Comparison of ENCODE assay signal across 14 cellular contexts in genomic region chr3:37955918-37956317, GRCh38. TPM values are rescaled to one million over a fixed set of nuclear protein-coding genes. Genes with fewer than 3 reads are reported as not detected.
DNase-seq lines count a peak whose midpoint lies in the region; ATAC-seq and TF ChIP-seq lines count a peak whose summit lies in the region.
"Had no signal": no experiment of that assay in that cellular context is flagged by ENCODE, and none has a peak within 500 bp of the region (broad histone marks: within the 10 kb centered on the region; RNA-seq: fewer than 3 reads in every experiment).

No MANE protein-coding gene starts in this region.

- no peaks in the 10 kb centered on the region for H3K9me3 ChIP-seq in CD4-positive, alpha-beta T cell (ENCODE audit: control insufficient read depth, low read length)
- H3K9me3 ChIP-seq in esophagus muscularis mucosa: no peaks in the 10 kb centered on the region

- no peak for DNase-seq in CD4-positive, alpha-beta T cell
- DNase-seq in NOMO-1 (lab: John Stamatoyannopoulos, UW; ENCODE audit: unreplicated experiment in 2 of 2) (peak; percentile 69 to 93), esophagus muscularis mucosa (ENCODE audit: extremely low spot score) (no peak), pons (ENCODE audit: low spot score) (peak; percentile 72), SHP77 (lab: John Stamatoyannopoulos, UW) (no peak), hypothalamus (lab: John Stamatoyannopoulos, UW) (no peak)
- no peak for DNase-seq in activated naive CD4-positive, alpha-beta T cell treated with anti-CD3 and anti-CD28 coated beads, Interleukin-2, amount 50 U/mL, for 16 hours
- DNase-seq: activated T-cell treated with anti-CD3 and anti-CD28 coated beads, Interleukin-2, amount 50 U/mL, for 72 hours; NCI-H524; stimulated activated CD4-positive, alpha-beta T cell treated with anti-CD3 and anti-CD28 coated beads, Interleukin-2, amount 100 ng/mL, for 24 hours had no signal

- peaks cover 0 to 18% (median 4%) of the 10 kb centered on the region in 4 donors for H3K36me3 ChIP-seq in esophagus muscularis mucosa

- POLR2A ChIA-PET in CD4-positive, alpha-beta T cell (lab: Charles Lee): no interaction called here

- no peak for ATAC-seq in CD4-positive, alpha-beta T cell (ENCODE audit: poor library complexity)
- ATAC-seq in GM19467 (IDR thresholded peaks at IDR 0.05; ENCODE audit: unreplicated experiment): no peak
- ATAC-seq: activated T-cell treated with anti-CD3 and anti-CD28 coated beads, Interleukin-2, amount 50 U/mL, for 72 hours had no signal

- H3K4me1 Mint-ChIP-seq in CD4-positive, alpha-beta T cell (ENCODE audit: low read depth): peaks cover 29% of the 10 kb centered on the region

- no peak for TF ChIP-seq POLR2A in esophagus muscularis mucosa (IDR thresholded peaks at IDR 0.05; ENCODE audit: low read depth)

- WGBS in esophagus muscularis mucosa: 63% methylated on average over 3 of the region's 3 CpGs

- no peak for TF ChIP-seq EP300 in esophagus muscularis mucosa (IDR thresholded peaks at IDR 0.05)

- no peaks in the 10 kb centered on the region for H3K27me3 Mint-ChIP-seq in CD4-positive, alpha-beta T cell

- H3K9me3 Mint-ChIP-seq in CD4-positive, alpha-beta T cell: no peaks in the 10 kb centered on the region
- H3K9me3 Mint-ChIP-seq: activated T-cell treated with anti-CD3 and anti-CD28 coated beads, Interleukin-2, amount 50 U/mL, for 72 hours; neural crest cell had no signal

- no peak overlapping the region for H3K4me3 ChIP-seq in esophagus muscularis mucosa

- CTCF ChIA-PET in CD4-positive, alpha-beta T cell (lab: Charles Lee): interaction anchor here (1.4 kb wide), 1 partner anchor 11 kb away, joined by 3 read pairs; no protein-coding TSS in a partner anchor

- H3K27ac ChIP-seq in CD4-positive, alpha-beta T cell (ENCODE audit: low read depth, low read length): no peak overlapping the region
- peak overlapping the region; percentile 57 to 72 (median 69) for H3K27ac ChIP-seq in esophagus muscularis mucosa (replicated peaks in 1 of 4)

- H3K36me3 Mint-ChIP-seq in CD4-positive, alpha-beta T cell (ENCODE audit: low read depth): no peaks in the 10 kb centered on the region

- TF ChIP-seq CTCF in CD4-positive, alpha-beta T cell (IDR thresholded peaks at IDR 0.05): no peak
- no peak for TF ChIP-seq CTCF in esophagus muscularis mucosa (IDR thresholded peaks at IDR 0.05)

- no peak overlapping the region for H3K4me3 Mint-ChIP-seq in CD4-positive, alpha-beta T cell
- H3K4me3 Mint-ChIP-seq: neural crest cell; T-helper 1 cell treated with Interleukin-12 subunit alpha and Interleukin-12 subunit beta and Interleukin-4 antibody, amounts not matched to agents 30 μg/mL and 1 μg/mL, for 36 hours had no signal

- intact Hi-C loops in CD4-positive, alpha-beta T cell (cut with DNase I, micrococcal nuclease): no loop called here
- intact Hi-C loops in esophagus muscularis mucosa (cut with DNase I): no loop called here

- peak overlapping the region; percentile 85 for H3K27ac Mint-ChIP-seq in CD4-positive, alpha-beta T cell
- H3K27ac Mint-ChIP-seq: T-helper 1 cell treated with Interleukin-12 subunit alpha and Interleukin-12 subunit beta and Interleukin-4 antibody, amounts not matched to agents 30 μg/mL and 1 μg/mL, for 36 hours had no signal

- H3K4me1 ChIP-seq in esophagus muscularis mucosa: peaks cover 21 to 55% (median 42%) of the 10 kb centered on the region in 4 donors

- H3K27me3 ChIP-seq in CD4-positive, alpha-beta T cell (ENCODE audit: control insufficient read depth, insufficient read depth, low read length): no peaks in the 10 kb centered on the region
- no peaks in the 10 kb centered on the region for H3K27me3 ChIP-seq in esophagus muscularis mucosa

RNA-seq across cellular contexts. Expression of gene VILL, which starts 34.7 kb away (rescaled TPM):
- total RNA-seq in CD4-positive, alpha-beta T cell: 10 to 100 TPM; 23.2 to 24.4 TPM
- 1 to 10 TPM; 3.2 to 5.1 (median 4.4) TPM for total RNA-seq in esophagus muscularis mucosa
- total RNA-seq: MCF 10A had no signal

Comparison
In these comparisons a context has a peak if more than half of its experiments do, and no peak if none do; other contexts are left out.
1. DNase-seq: peak in NOMO-1 (2 of 2) and pons (single experiment); none in CD4-positive, alpha-beta T cell (0 of 10), esophagus muscularis mucosa (single experiment), SHP77 (0 of 2), hypothalamus (0 of 51) and activated naive CD4-positive, alpha-beta T cell treated with anti-CD3 and anti-CD28 coated beads, Interleukin-2, amount 50 U/mL, for 16 hours (single experiment).